In genomic region chr2:219875036-219875435, GRCh38 we compare ENCODE assay signal across 7 cellular contexts.
"Had no signal": no experiment of that assay in that cellular context is flagged by ENCODE, and none has a peak within 500 bp of the region (broad histone marks: within the 10 kb centered on the region; RNA-seq: fewer than 3 reads in every experiment).

No MANE protein-coding gene starts in this region.

- DNase-seq: H7, HCEC 1CT, IMR-90, KG1 had no signal

- ATAC-seq: GM23338, K562 had no signal

- H3K4me3 ChIP-seq: GM23338, K562 had no signal

- FAIRE-seq: HTR-8/SVneo, K562 had no signal
